9 cellular contexts compared by ENCODE assay signal in the genomic region with DNA sequence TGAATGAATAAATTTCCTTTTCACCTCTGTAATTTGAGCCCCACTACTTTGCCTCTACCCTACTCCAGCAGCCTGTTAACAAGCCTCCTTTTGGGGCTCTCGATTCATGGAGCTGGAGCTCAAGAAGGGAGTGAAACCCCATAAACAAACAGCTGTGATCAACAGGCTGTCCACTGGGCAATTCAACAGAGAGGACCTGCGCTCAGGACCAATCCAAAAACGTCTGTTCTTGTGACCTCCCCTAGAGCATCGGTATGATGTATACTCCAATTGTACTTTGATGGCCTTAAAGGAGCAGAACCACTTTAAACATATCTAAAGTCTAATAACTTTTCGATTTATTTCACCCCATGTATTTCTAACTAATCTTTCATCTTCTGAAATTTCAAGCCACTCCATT. TPM values are rescaled to one million over a fixed set of nuclear protein-coding genes. Genes with fewer than 3 reads are reported as not detected.
DNase-seq lines count a peak whose midpoint lies in the region; ATAC-seq and TF ChIP-seq lines count a peak whose summit lies in the region.
"Had no signal": no experiment of that assay in that cellular context is flagged by ENCODE, and none has a peak within 500 bp of the region (broad histone marks: within the 10 kb centered on the region; RNA-seq: fewer than 3 reads in every experiment).

No MANE protein-coding gene starts in this region.

- H3K27me3 Mint-ChIP-seq in activated CD8-positive, alpha-beta memory T cell treated with anti-CD3 and anti-CD28 coated beads, Interleukin-2, amount 10 ng/mL, durations not matched to agents 7 days and 5 days, result no peaks in the 10 kb centered on the region
- no peaks in the 10 kb centered on the region for H3K27me3 Mint-ChIP-seq in activated T-cell treated with anti-CD3 and anti-CD28 coated beads, Interleukin-2, amount 50 U/mL, for 72 hours (ENCODE audit: low read depth)
- H3K27me3 Mint-ChIP-seq in stimulated activated memory B cell treated with anti-CD40 and anti-IgM and Interleukin-4, amounts not matched to agents 10 μg/mL and 1 μg/mL and 100 μg/mL, for 72 hours, result no peaks in the 10 kb centered on the region

- CTCF ChIA-PET in activated CD8-positive, alpha-beta memory T cell treated with anti-CD3 and anti-CD28 coated beads, Interleukin-2, amount 10 ng/mL, durations not matched to agents 7 days and 5 days (lab: Charles Lee), result interaction anchor here (0.5 to 2.5 kb wide), 7 partner anchors 9 to 39 kb away, joined by 3 to 8 read pairs (median 4); no protein-coding TSS in a partner anchor

- H3K27ac ChIP-seq in esophagus squamous epithelium, result peak overlapping the region in 1 of 4 donors; percentile 10

- peak overlapping the region; percentile 90 for H3K27ac Mint-ChIP-seq in activated CD8-positive, alpha-beta memory T cell treated with anti-CD3 and anti-CD28 coated beads, Interleukin-2, amount 10 ng/mL, durations not matched to agents 7 days and 5 days
- H3K27ac Mint-ChIP-seq in activated T-cell treated with anti-CD3 and anti-CD28 coated beads, Interleukin-2, amount 50 U/mL, for 72 hours, result peak overlapping the region; percentile 96
- H3K27ac Mint-ChIP-seq in stimulated activated memory B cell treated with anti-CD40 and anti-IgM and Interleukin-4, amounts not matched to agents 10 μg/mL and 1 μg/mL and 100 μg/mL, for 72 hours, result peak overlapping the region; percentile 87

- peak in 1 of 4 donors; percentile 9 for TF ChIP-seq POLR2A in esophagus squamous epithelium (IDR thresholded peaks at IDR 0.05)

- no peaks in the 10 kb centered on the region for H3K36me3 ChIP-seq in esophagus squamous epithelium

- H3K4me1 Mint-ChIP-seq in activated CD8-positive, alpha-beta memory T cell treated with anti-CD3 and anti-CD28 coated beads, Interleukin-2, amount 10 ng/mL, durations not matched to agents 7 days and 5 days, result peaks cover 66% of the 10 kb centered on the region
- H3K4me1 Mint-ChIP-seq in activated T-cell treated with anti-CD3 and anti-CD28 coated beads, Interleukin-2, amount 50 U/mL, for 72 hours (ENCODE audit: low read depth), result peaks cover 61% of the 10 kb centered on the region
- H3K4me1 Mint-ChIP-seq in stimulated activated memory B cell treated with anti-CD40 and anti-IgM and Interleukin-4, amounts not matched to agents 10 μg/mL and 1 μg/mL and 100 μg/mL, for 72 hours, result peaks cover 57% of the 10 kb centered on the region

- intact Hi-C loops in esophagus squamous epithelium (cut with DNase I), result no loop called here

- H3K9me3 Mint-ChIP-seq in activated CD8-positive, alpha-beta memory T cell treated with anti-CD3 and anti-CD28 coated beads, Interleukin-2, amount 10 ng/mL, durations not matched to agents 7 days and 5 days (ENCODE audit: low read depth), result no peaks in the 10 kb centered on the region
- no peaks in the 10 kb centered on the region for H3K9me3 Mint-ChIP-seq in activated T-cell treated with anti-CD3 and anti-CD28 coated beads, Interleukin-2, amount 50 U/mL, for 72 hours
- no peaks in the 10 kb centered on the region for H3K9me3 Mint-ChIP-seq in stimulated activated memory B cell treated with anti-CD40 and anti-IgM and Interleukin-4, amounts not matched to agents 10 μg/mL and 1 μg/mL and 100 μg/mL, for 72 hours

- TF ChIP-seq CTCF in esophagus squamous epithelium (IDR thresholded peaks at IDR 0.05), result no peak

- peak; percentile 73 for DNase-seq in activated CD8-positive, alpha-beta memory T cell treated with anti-CD3 and anti-CD28 coated beads, Interleukin-2, amount 10 ng/mL, durations not matched to agents 7 days and 5 days
- DNase-seq in activated CD8-positive, alpha-beta memory T cell treated with anti-CD3 and anti-CD28 coated beads, Interleukin-2, amount 50 U/mL, for 4 hours, result no peak
- DNase-seq in activated T-cell treated with anti-CD3 and anti-CD28 coated beads, Interleukin-2, amount 50 U/mL, for 72 hours, result peak in 1 of 2 donors; percentile 35
- DNase-seq in esophagus squamous epithelium (lab: John Stamatoyannopoulos, UW), result no peak
- DNase-seq in NCI-H1930 (lab: John Stamatoyannopoulos, UW), result no peak
- DNase-seq in COR-L47 (lab: John Stamatoyannopoulos, UW), result no peak
- DNase-seq: stimulated activated CD4-positive, alpha-beta T cell treated with anti-CD3 and anti-CD28 coated beads, Interleukin-4, amount 100 ng/mL, for 1 hour had no signal

- H3K4me3 Mint-ChIP-seq in activated CD8-positive, alpha-beta memory T cell treated with anti-CD3 and anti-CD28 coated beads, Interleukin-2, amount 10 ng/mL, durations not matched to agents 7 days and 5 days, result peak overlapping the region; percentile 77
- H3K4me3 Mint-ChIP-seq in activated T-cell treated with anti-CD3 and anti-CD28 coated beads, Interleukin-2, amount 50 U/mL, for 72 hours, result peak overlapping the region; percentile 74 to 80
- H3K4me3 Mint-ChIP-seq in stimulated activated memory B cell treated with anti-CD40 and anti-IgM and Interleukin-4, amounts not matched to agents 10 μg/mL and 1 μg/mL and 100 μg/mL, for 72 hours, result peak overlapping the region; percentile 82

- no peak overlapping the region for H3K4me3 ChIP-seq in esophagus squamous epithelium

- H3K36me3 Mint-ChIP-seq in activated CD8-positive, alpha-beta memory T cell treated with anti-CD3 and anti-CD28 coated beads, Interleukin-2, amount 10 ng/mL, durations not matched to agents 7 days and 5 days, result peaks cover 10% of the 10 kb centered on the region
- H3K36me3 Mint-ChIP-seq in activated T-cell treated with anti-CD3 and anti-CD28 coated beads, Interleukin-2, amount 50 U/mL, for 72 hours (ENCODE audit: insufficient read depth in 2 of 2), result peaks cover 3 to 4% of the 10 kb centered on the region in 2 donors
- H3K36me3 Mint-ChIP-seq in stimulated activated memory B cell treated with anti-CD40 and anti-IgM and Interleukin-4, amounts not matched to agents 10 μg/mL and 1 μg/mL and 100 μg/mL, for 72 hours, result peaks cover 4% of the 10 kb centered on the region

- 64 to 75% methylated on average over 5 of the region's 5 CpGs for WGBS in esophagus squamous epithelium, 2 donors

- peak; percentile 63 for ATAC-seq in activated CD8-positive, alpha-beta memory T cell treated with anti-CD3 and anti-CD28 coated beads, Interleukin-2, amount 10 ng/mL, durations not matched to agents 7 days and 5 days
- ATAC-seq in HG03342 (IDR thresholded peaks at IDR 0.05; ENCODE audit: unreplicated experiment), result peak; percentile 14
- peak; percentile 55 to 71 for ATAC-seq in activated T-cell treated with anti-CD3 and anti-CD28 coated beads, Interleukin-2, amount 50 U/mL, for 72 hours (replicated peaks in 1 of 2)
- peak; percentile 70 for ATAC-seq in stimulated activated memory B cell treated with anti-CD40 and anti-IgM and Interleukin-4, amounts not matched to agents 10 μg/mL and 1 μg/mL and 100 μg/mL, for 72 hours

- peaks cover 0 to 8% (median 4%) of the 10 kb centered on the region in 3 donors for H3K4me1 ChIP-seq in esophagus squamous epithelium

- no peaks in the 10 kb centered on the region for H3K9me3 ChIP-seq in esophagus squamous epithelium

- H3K27me3 ChIP-seq in esophagus squamous epithelium, result no peaks in the 10 kb centered on the region

RNA-seq across cellular contexts. Expression of a gene that starts 37.4 kb away (rescaled TPM):
- 10 to 100 TPM; 24.1 to 28.8 TPM for total RNA-seq in activated CD8-positive, alpha-beta memory T cell treated with anti-CD3 and anti-CD28 coated beads, Interleukin-2, amount 10 ng/mL, durations not matched to agents 7 days and 5 days
- total RNA-seq in activated T-cell treated with anti-CD3 and anti-CD28 coated beads, Interleukin-2, amount 50 U/mL, for 72 hours, result 10 to 100 TPM; 25.8 to 30.8 TPM
- total RNA-seq in esophagus squamous epithelium, result 10 to 100 TPM in 3 of 4 donors, 1 to 10 TPM in 1; 8.6 to 19.3 (median 12.7) TPM

Comparison
In these comparisons a context has a peak if more than half of its experiments do, and no peak if none do; other contexts are left out.
1. ATAC-seq: peak in every context shown above with its lines; median percentile 70 in stimulated activated memory B cell treated with anti-CD40 and anti-IgM and Interleukin-4, amounts not matched to agents 10 μg/mL and 1 μg/mL and 100 μg/mL, for 72 hours; 63 in activated CD8-positive, alpha-beta memory T cell treated with anti-CD3 and anti-CD28 coated beads, Interleukin-2, amount 10 ng/mL, durations not matched to agents 7 days and 5 days; 63 in activated T-cell treated with anti-CD3 and anti-CD28 coated beads, Interleukin-2, amount 50 U/mL, for 72 hours; 14 in HG03342.